In the genomic region with DNA sequence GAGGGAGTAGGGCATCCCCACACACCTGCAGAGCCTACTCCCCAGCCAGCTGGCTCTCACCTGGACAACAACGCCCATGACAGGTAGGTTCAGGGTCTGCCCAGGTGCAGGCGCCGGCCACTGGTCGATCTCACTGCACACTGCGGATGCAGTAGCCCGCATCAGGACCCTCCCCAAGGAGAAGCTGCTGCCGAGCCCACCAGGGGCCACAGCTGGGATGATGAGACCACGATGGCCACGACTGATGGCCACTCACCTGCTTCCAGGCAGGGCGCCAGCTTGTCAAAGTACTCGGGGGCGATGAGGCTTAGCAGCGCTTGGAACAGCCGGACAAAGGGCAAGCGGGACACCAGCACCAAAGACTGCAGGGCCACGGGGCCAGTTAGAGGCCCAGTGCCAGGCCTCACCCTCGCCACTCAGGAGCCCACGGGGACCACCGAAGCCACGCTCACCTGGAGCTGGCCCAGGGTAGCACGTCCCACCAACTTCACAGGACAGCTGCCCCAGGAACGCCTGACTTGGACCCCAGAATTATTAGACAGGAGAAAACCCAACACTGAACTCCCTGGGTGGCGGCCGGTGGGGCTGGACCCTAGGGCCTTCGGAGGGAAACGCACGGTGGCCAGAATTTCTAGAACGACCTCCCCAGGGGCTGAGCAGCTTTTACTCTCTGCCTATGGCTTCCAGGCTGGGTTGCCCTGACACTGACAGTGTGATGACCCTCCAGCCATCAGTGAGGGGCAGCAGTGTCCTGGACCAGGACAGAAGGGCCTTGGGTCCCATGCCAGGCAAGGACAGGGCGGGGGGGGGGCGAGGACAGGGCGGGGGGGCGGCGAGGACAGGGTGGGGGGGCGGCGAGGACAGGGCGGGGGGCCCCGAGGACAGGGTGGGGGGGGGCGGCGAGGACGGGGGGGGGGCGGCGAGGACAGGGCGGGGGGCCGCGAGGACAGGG, we compare ENCODE assay signal across 15 cellular contexts. TPM values are rescaled to one million over a fixed set of nuclear protein-coding genes. Genes with fewer than 3 reads are reported as not detected.
DNase-seq lines count a peak whose midpoint lies in the region; ATAC-seq and TF ChIP-seq lines count a peak whose summit lies in the region.
"Had no signal": no experiment of that assay in that cellular context is flagged by ENCODE, and none has a peak within 500 bp of the region (broad histone marks: within the 10 kb centered on the region; RNA-seq: fewer than 3 reads in every experiment).

No MANE protein-coding gene starts in this region.

- H3K9me3 ChIP-seq in BE2C (no peaks in the 10 kb centered on the region), DOHH2 (ENCODE audit: control insufficient read depth, insufficient read depth, low read length) (no peaks in the 10 kb centered on the region), SU-DHL-6 (ENCODE audit: insufficient read depth, low read length) (no peaks in the 10 kb centered on the region), osteoblast (ENCODE audit: low read depth, low read length) (no peaks in the 10 kb centered on the region)

- peak; percentile 7 for DNase-seq in BE2C
- DNase-seq in osteoblast (ENCODE audit: insufficient read length, low spot score, missing footprints) = peak; percentile 65
- no peak for DNase-seq in foreskin melanocyte
- DNase-seq: ACHN, H9, MV-4-11, NCI-H1417 treated with DMSO at 0.1 percent for 48 hours, NCI-H2029, NCI-H510A, SIG-M5, SW 1271 had no signal

- H3K4me2 ChIP-seq in DOHH2 (ENCODE audit: low read length) = peak overlapping the region; percentile 97; the same call in 1 of the 2 replicates
- no peak overlapping the region for H3K4me2 ChIP-seq in SU-DHL-6 (ENCODE audit: low read depth, low read length, poor library complexity, severe bottlenecking)
- H3K4me2 ChIP-seq in osteoblast (ENCODE audit: insufficient read depth, low read length) = no peak overlapping the region

- H2AFZ ChIP-seq in SU-DHL-6 (ENCODE audit: low read depth, low read length, severe bottlenecking) (no peak overlapping the region), osteoblast (ENCODE audit: low read length) (no peak overlapping the region)

- no peaks in the 10 kb centered on the region for H3K36me3 ChIP-seq in BE2C
- H3K36me3 ChIP-seq in DOHH2 (ENCODE audit: control insufficient read depth, low read length) = no peaks in the 10 kb centered on the region
- no peaks in the 10 kb centered on the region for H3K36me3 ChIP-seq in SU-DHL-6 (ENCODE audit: low read length)
- H3K36me3 ChIP-seq in osteoblast (ENCODE audit: insufficient read depth, low read length) = no peaks in the 10 kb centered on the region

- H3K4me3 ChIP-seq in BE2C (ENCODE audit: low read depth, low read length) (no peak overlapping the region), DOHH2 (ENCODE audit: low read length) (no peak overlapping the region), SU-DHL-6 (ENCODE audit: insufficient read depth, low read length, poor library complexity, severe bottlenecking) (no peak overlapping the region), osteoblast (ENCODE audit: insufficient read depth, low read length) (no peak overlapping the region)

- H3K27ac ChIP-seq in DOHH2 (ENCODE audit: low read depth, low read length) = no peak overlapping the region
- peak overlapping the region; percentile 86; the same call in 1 of the 2 replicates for H3K27ac ChIP-seq in SU-DHL-6 (ENCODE audit: low read depth, low read length)
- H3K27ac ChIP-seq in osteoblast (ENCODE audit: low read depth, low read length) = no peak overlapping the region

- H3K4me1 ChIP-seq in BE2C (peaks cover 9% of the 10 kb centered on the region), DOHH2 (ENCODE audit: control insufficient read depth, low read length) (peaks cover 84% of the 10 kb centered on the region), osteoblast (ENCODE audit: insufficient read depth, low read length) (no peaks in the 10 kb centered on the region)

- H3K9me2 ChIP-seq in DOHH2 (replicated peaks; ENCODE audit: control insufficient read depth, low read length) (no peaks in the 10 kb centered on the region), SU-DHL-6 (replicated peaks; ENCODE audit: insufficient read depth, low read length) (no peaks in the 10 kb centered on the region)

- H4K20me1 ChIP-seq in DOHH2 (ENCODE audit: control insufficient read depth, insufficient read depth, low read depth, low read length) (no peaks in the 10 kb centered on the region), SU-DHL-6 (ENCODE audit: low read depth, low read length) (no peaks in the 10 kb centered on the region), osteoblast (ENCODE audit: insufficient read depth, low read length) (no peaks in the 10 kb centered on the region)

- H3F3A ChIP-seq in DOHH2 (ENCODE audit: control insufficient read depth, insufficient read depth) = peaks cover 10% of the 10 kb centered on the region
- peaks cover 20% of the 10 kb centered on the region for H3F3A ChIP-seq in SU-DHL-6 (ENCODE audit: insufficient read depth)

- no peak overlapping the region for H3K9ac ChIP-seq in SU-DHL-6 (ENCODE audit: low read length)

- no peak for TF ChIP-seq CTCF in BE2C (IDR thresholded peaks at IDR 0.05; ENCODE audit: low read depth, low read length)
- no peak for TF ChIP-seq CTCF in DOHH2 (IDR thresholded peaks at IDR 0.05; ENCODE audit: low read depth, low read length, poor library complexity, severe bottlenecking)
- TF ChIP-seq CTCF in SU-DHL-6 (IDR thresholded peaks at IDR 0.05; ENCODE audit: insufficient read depth, low read length, poor library complexity, severe bottlenecking) = no peak
- no peak for TF ChIP-seq CTCF in osteoblast (IDR thresholded peaks at IDR 0.05; ENCODE audit: extremely low read depth, low read depth, low read length)

- H3K27me3 ChIP-seq in BE2C (no peaks in the 10 kb centered on the region), DOHH2 (ENCODE audit: control insufficient read depth, low read length) (no peaks in the 10 kb centered on the region), SU-DHL-6 (ENCODE audit: low read length) (no peaks in the 10 kb centered on the region), osteoblast (ENCODE audit: insufficient read depth, low read length) (no peaks in the 10 kb centered on the region)

- H3K79me2 ChIP-seq in DOHH2 (ENCODE audit: control insufficient read depth, low read length) = peaks cover 10% of the 10 kb centered on the region
- no peaks in the 10 kb centered on the region for H3K79me2 ChIP-seq in SU-DHL-6 (ENCODE audit: insufficient read depth, low read length)
- H3K79me2 ChIP-seq in osteoblast (ENCODE audit: insufficient read depth, low read length) = no peaks in the 10 kb centered on the region

- ATAC-seq in GM21529 (IDR thresholded peaks at IDR 0.05; ENCODE audit: unreplicated experiment) = no peak
- no peak for ATAC-seq in HG03439 (IDR thresholded peaks at IDR 0.05; ENCODE audit: unreplicated experiment)

RNA-seq across cellular contexts. Expression of a gene that starts 8.9 kb away (rescaled TPM):
- 287 TPM for polyA plus RNA-seq in BE2C (2012; ENCODE audit: insufficient read depth, insufficient read length, low read depth)
- 166 and 209 TPM in 2 replicates for total RNA-seq in osteoblast

RNA-seq across cellular contexts. Expression of a gene that starts 10.4 kb away (rescaled TPM):
- polyA plus RNA-seq in BE2C (2012; ENCODE audit: insufficient read depth, insufficient read length, low read depth) = 7.1 TPM
- 5.9 and 6.5 TPM in 2 replicates for total RNA-seq in osteoblast

RNA-seq across cellular contexts. Expression of a gene that starts 26.7 kb away (rescaled TPM):
- 39.8 TPM for polyA plus RNA-seq in BE2C (2012; ENCODE audit: insufficient read depth, insufficient read length, low read depth)
- 51.0 and 61.2 TPM in 2 replicates for total RNA-seq in osteoblast

RNA-seq across cellular contexts. Expression of a gene that starts 46.2 kb away (rescaled TPM):
- 38.3 TPM for polyA plus RNA-seq in BE2C (2012; ENCODE audit: insufficient read depth, insufficient read length, low read depth)
- 2.9 and 6.2 TPM in 2 replicates for total RNA-seq in osteoblast

RNA-seq across cellular contexts. Expression of a gene that starts 54.9 kb away (rescaled TPM):
- polyA plus RNA-seq in BE2C (2012; ENCODE audit: insufficient read depth, insufficient read length, low read depth) = 189 TPM
- total RNA-seq in osteoblast = 24.8 and 34.0 TPM in 2 replicates
